ENCODE assay signal across 9 cellular contexts in genomic region chr10:116947838-116948529, GRCh38. TPM values are rescaled to one million over a fixed set of nuclear protein-coding genes. Genes with fewer than 3 reads are reported as not detected.
A peak's percentile ranks its signal among the peaks of the same experiment; 100 is the strongest.
DNase-seq lines count a peak whose midpoint lies in the region; ATAC-seq and TF ChIP-seq lines count a peak whose summit lies in the region.
"Had no signal": no experiment of that assay in that cellular context is flagged by ENCODE, and none has a peak within 500 bp of the region (broad histone marks: within the 10 kb centered on the region; RNA-seq: fewer than 3 reads in every experiment).

No MANE protein-coding gene starts in this region.

- peak overlapping the region; percentile 7 for H3K27ac Mint-ChIP-seq in neural crest cell (ENCODE audit: unreplicated experiment)
- H3K27ac Mint-ChIP-seq in stimulated activated memory B cell treated with anti-CD40 and anti-IgM and Interleukin-4, amounts not matched to agents 10 μg/mL and 1 μg/mL and 100 μg/mL, for 72 hours = no peak overlapping the region

- no peak for TF ChIP-seq CTCF in neural crest cell (conservative IDR thresholded peaks at IDR 0.05)

- peaks cover 17% of the 10 kb centered on the region for H3K4me1 Mint-ChIP-seq in neural crest cell
- peaks cover 10% of the 10 kb centered on the region for H3K4me1 Mint-ChIP-seq in stimulated activated memory B cell treated with anti-CD40 and anti-IgM and Interleukin-4, amounts not matched to agents 10 μg/mL and 1 μg/mL and 100 μg/mL, for 72 hours

- DNase-seq in NCI-H226 (peak; percentile 34), neural crest cell (ENCODE audit: low read depth, low spot score) (no peak), NCI-H2107 treated with DMSO at 0.1 percent for 48 hours (lab: John Stamatoyannopoulos, UW; ENCODE audit: unreplicated experiment) (no peak)
- DNase-seq in activated T-cell treated with anti-CD3 and anti-CD28 coated beads, Interleukin-2, amount 50 U/mL, for 1 hour = no peak
- DNase-seq in stimulated activated CD4-positive, alpha-beta T cell treated with anti-CD3 and anti-CD28 coated beads, Interleukin-15, amount 100 ng/mL, for 24 hours = no peak

- no peaks in the 10 kb centered on the region for H3K36me3 ChIP-seq in endocrine pancreas (ENCODE audit: control insufficient read depth, insufficient read depth, low read length)

- peak overlapping the region; percentile 4 for H3K4me3 ChIP-seq in endocrine pancreas (ENCODE audit: control insufficient read depth, insufficient read depth, low read length)
- H3K4me3 ChIP-seq: SK-N-MC had no signal

- H3K4me3 Mint-ChIP-seq in neural crest cell = no peak overlapping the region
- H3K4me3 Mint-ChIP-seq in stimulated activated memory B cell treated with anti-CD40 and anti-IgM and Interleukin-4, amounts not matched to agents 10 μg/mL and 1 μg/mL and 100 μg/mL, for 72 hours = no peak overlapping the region

- H3K9ac ChIP-seq in endocrine pancreas (ENCODE audit: control insufficient read depth, insufficient read depth, low read length) = no peak overlapping the region

- no peaks in the 10 kb centered on the region for H3K9me3 ChIP-seq in endocrine pancreas (ENCODE audit: control insufficient read depth, low read length)

- H3K4me1 ChIP-seq in endocrine pancreas (ENCODE audit: control insufficient read depth, insufficient read depth, low read length) = peaks cover 6% of the 10 kb centered on the region

- peak; percentile 60 for ATAC-seq in GM19395 (IDR thresholded peaks at IDR 0.05; ENCODE audit: unreplicated experiment)
- ATAC-seq in stimulated activated memory B cell treated with anti-CD40 and anti-IgM and Interleukin-4, amounts not matched to agents 10 μg/mL and 1 μg/mL and 100 μg/mL, for 72 hours = no peak

- no peaks in the 10 kb centered on the region for H3K27me3 Mint-ChIP-seq in neural crest cell (ENCODE audit: low read depth)
- peaks cover 8% of the 10 kb centered on the region for H3K27me3 Mint-ChIP-seq in stimulated activated memory B cell treated with anti-CD40 and anti-IgM and Interleukin-4, amounts not matched to agents 10 μg/mL and 1 μg/mL and 100 μg/mL, for 72 hours

- peaks cover 11% of the 10 kb centered on the region for H3K36me3 Mint-ChIP-seq in neural crest cell (ENCODE audit: low read depth)
- H3K36me3 Mint-ChIP-seq in stimulated activated memory B cell treated with anti-CD40 and anti-IgM and Interleukin-4, amounts not matched to agents 10 μg/mL and 1 μg/mL and 100 μg/mL, for 72 hours = no peaks in the 10 kb centered on the region

- H3K9me3 Mint-ChIP-seq in neural crest cell = no peaks in the 10 kb centered on the region
- no peaks in the 10 kb centered on the region for H3K9me3 Mint-ChIP-seq in stimulated activated memory B cell treated with anti-CD40 and anti-IgM and Interleukin-4, amounts not matched to agents 10 μg/mL and 1 μg/mL and 100 μg/mL, for 72 hours

- H3K27me3 ChIP-seq in endocrine pancreas (ENCODE audit: control insufficient read depth, insufficient read depth, low read length) = no peaks in the 10 kb centered on the region

RNA-seq across cellular contexts. Expression of gene SHTN1, which starts 57.0 kb away (rescaled TPM):
- 10.0 and 10.5 TPM in 2 replicates for total RNA-seq in neural crest cell
